In the genomic region with DNA sequence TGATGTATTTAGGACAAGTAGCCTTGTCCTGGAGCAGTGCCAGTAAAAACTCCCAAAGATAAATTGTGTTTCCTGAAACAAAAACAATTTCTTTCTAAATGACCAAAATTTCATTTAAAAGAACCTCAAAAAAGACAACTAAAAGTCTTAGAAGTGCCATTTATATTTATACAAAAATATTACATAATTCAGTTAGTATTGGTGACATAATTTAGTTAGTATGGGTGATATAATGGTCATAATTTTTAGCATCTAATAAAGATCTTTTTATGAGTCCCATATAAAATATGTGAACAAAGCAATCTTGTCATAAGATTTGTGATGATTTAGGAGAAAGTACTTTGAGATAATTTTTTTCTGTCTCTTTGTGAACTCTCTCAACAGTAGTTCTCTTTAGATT, we compare ENCODE assay signal across 11 cellular contexts.
"Had no signal": no experiment of that assay in that cellular context is flagged by ENCODE, and none has a peak within 500 bp of the region (broad histone marks: within the 10 kb centered on the region; RNA-seq: fewer than 3 reads in every experiment).

No MANE protein-coding gene starts in this region.

- H3K4me1 Mint-ChIP-seq: neural progenitor cell had no signal

- H3K36me3 ChIP-seq: neural progenitor cell, ovary had no signal

- H3K9me3 Mint-ChIP-seq: dendritic cell treated with granulocyte-macrophage colony-stimulating factor and Interleukin-4, amounts not matched to agents 40 ng/mL and 50 ng/mL, for 4 days; neural progenitor cell had no signal

- H3K27me3 Mint-ChIP-seq: activated CD8-positive, alpha-beta memory T cell treated with anti-CD3 and anti-CD28 coated beads, Interleukin-2, amount 10 ng/mL, durations not matched to agents 7 days and 5 days; dendritic cell treated with granulocyte-macrophage colony-stimulating factor and Interleukin-4, amounts not matched to agents 40 ng/mL and 50 ng/mL, for 4 days had no signal

- H3K27ac ChIP-seq: esophagus squamous epithelium, neural progenitor cell, ovary, vagina had no signal

- H3K27ac Mint-ChIP-seq: activated CD8-positive, alpha-beta memory T cell treated with anti-CD3 and anti-CD28 coated beads, Interleukin-2, amount 10 ng/mL, durations not matched to agents 7 days and 5 days; dendritic cell treated with granulocyte-macrophage colony-stimulating factor and Interleukin-4, amounts not matched to agents 40 ng/mL and 50 ng/mL, for 4 days; neural progenitor cell had no signal

- DNase-seq: activated CD8-positive, alpha-beta memory T cell treated with anti-CD3 and anti-CD28 coated beads, Interleukin-2, amount 10 ng/mL, durations not matched to agents 7 days and 5 days; caudate nucleus; esophagus squamous epithelium; foreskin melanocyte; head of caudate nucleus; ovary; stimulated activated CD4-positive, alpha-beta T cell treated with anti-CD3 and anti-CD28 coated beads, Interleukin-15, amount 100 ng/mL, for 24 hours; stimulated activated CD4-positive, alpha-beta T cell treated with anti-CD3 and anti-CD28 coated beads, Interleukin-4, amount 100 ng/mL, for 24 hours had no signal

- H3K4me1 ChIP-seq: esophagus squamous epithelium, neural progenitor cell, vagina had no signal

- H3K4me3 Mint-ChIP-seq: activated CD8-positive, alpha-beta memory T cell treated with anti-CD3 and anti-CD28 coated beads, Interleukin-2, amount 10 ng/mL, durations not matched to agents 7 days and 5 days; dendritic cell treated with granulocyte-macrophage colony-stimulating factor and Interleukin-4, amounts not matched to agents 40 ng/mL and 50 ng/mL, for 4 days; neural progenitor cell had no signal

- H3K9me3 ChIP-seq: esophagus squamous epithelium, ovary, vagina had no signal

- ATAC-seq: activated CD8-positive, alpha-beta memory T cell treated with anti-CD3 and anti-CD28 coated beads, Interleukin-2, amount 10 ng/mL, durations not matched to agents 7 days and 5 days had no signal

- H3K4me3 ChIP-seq: esophagus squamous epithelium, neural progenitor cell, ovary, vagina had no signal

- H3K27me3 ChIP-seq: esophagus squamous epithelium, neural progenitor cell, ovary, vagina had no signal
